Comparison of ENCODE assay signal across 14 cellular contexts in the genomic region with DNA sequence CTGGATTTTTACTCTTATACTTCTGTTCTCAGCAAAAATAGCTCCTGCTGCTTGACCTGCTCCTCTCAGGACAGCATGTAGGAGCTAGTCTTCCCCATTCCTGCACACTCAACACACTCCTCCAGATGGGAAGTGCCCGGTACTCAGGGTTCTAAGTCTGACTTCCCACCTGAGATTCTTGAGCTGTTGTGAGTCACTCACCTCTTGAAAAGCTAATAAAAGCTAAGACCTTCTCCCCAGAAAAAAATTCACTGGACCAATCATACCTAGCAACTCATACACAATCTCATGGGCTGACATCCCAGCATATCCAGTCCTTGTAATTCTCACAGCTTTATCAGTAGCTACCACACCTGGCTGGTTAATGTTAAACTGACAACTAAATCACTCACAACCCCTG. TPM values are rescaled to one million over a fixed set of nuclear protein-coding genes. Genes with fewer than 3 reads are reported as not detected.
DNase-seq lines count a peak whose midpoint lies in the region; ATAC-seq and TF ChIP-seq lines count a peak whose summit lies in the region.
"Had no signal": no experiment of that assay in that cellular context is flagged by ENCODE, and none has a peak within 500 bp of the region (broad histone marks: within the 10 kb centered on the region; RNA-seq: fewer than 3 reads in every experiment).

No MANE protein-coding gene starts in this region.

- WGBS in body of pancreas, 2 donors, result 0 to 13% methylated on average over 1 of the region's 1 CpG

- intact Hi-C loops in Right ventricle myocardium superior (cut with DNase I) (no loop called here), left ventricle myocardium superior (cut with micrococcal nuclease) (no loop called here), body of pancreas (cut with DNase I) (no loop called here), mucosa of descending colon (cut with DNase I, micrococcal nuclease) (no loop called here), upper lobe of right lung (cut with DNase I) (no loop called here), posterior vena cava (cut with DNase I) (no loop called here)

- no peaks in the 10 kb centered on the region for H3K27me3 ChIP-seq in body of pancreas
- no peaks in the 10 kb centered on the region for H3K27me3 ChIP-seq in upper lobe of right lung

- H3K36me3 ChIP-seq in body of pancreas (replicated peaks in 1 of 2; ENCODE audit: insufficient read depth in 1 of 2, low read depth in 2 of 2) (peaks cover 11 to 14% of the 10 kb centered on the region in 2 donors), mucosa of descending colon (ENCODE audit: low read depth) (no peaks in the 10 kb centered on the region), upper lobe of right lung (peaks cover 71% of the 10 kb centered on the region)

- peak in 1 of 7 experiments; percentile 4 for TF ChIP-seq CTCF in body of pancreas (IDR thresholded peaks at IDR 0.05)
- no peak for TF ChIP-seq CTCF in mucosa of descending colon (IDR thresholded peaks at IDR 0.05)
- no peak for TF ChIP-seq CTCF in upper lobe of right lung (IDR thresholded peaks at IDR 0.05)

- H3K4me1 ChIP-seq in body of pancreas (peaks cover 38% of the 10 kb centered on the region), mucosa of descending colon (ENCODE audit: low read depth) (peaks cover 23% of the 10 kb centered on the region), upper lobe of right lung (peaks cover 12% of the 10 kb centered on the region)

- peak overlapping the region; percentile 62 to 83 (median 78) for H3K27ac ChIP-seq in body of pancreas
- H3K27ac ChIP-seq in upper lobe of right lung, result peak overlapping the region; percentile 61
- H3K27ac ChIP-seq: coronary artery, thoracic aorta had no signal

- peak; percentile 41 for ATAC-seq in Right ventricle myocardium superior (ENCODE audit: poor library complexity)
- ATAC-seq in left ventricle myocardium superior, result no peak
- peak; percentile 96 for ATAC-seq in body of pancreas
- ATAC-seq in mucosa of descending colon, result peak; percentile 92
- peak; percentile 97 for ATAC-seq in upper lobe of right lung
- no peak for ATAC-seq in HG03159 (IDR thresholded peaks at IDR 0.05; ENCODE audit: unreplicated experiment)
- ATAC-seq: GM12878, SK-N-SH treated with all-trans-retinoic acid at 6 μM for 48 hours had no signal

- H3K4me3 ChIP-seq in body of pancreas (no peak overlapping the region), mucosa of descending colon (no peak overlapping the region), upper lobe of right lung (no peak overlapping the region)
- H3K4me3 ChIP-seq: coronary artery, GM12878, thoracic aorta had no signal

- DNase-seq in Right ventricle myocardium superior, result no peak
- DNase-seq in left ventricle myocardium superior, result no peak
- DNase-seq in body of pancreas, result peak; percentile 55 to 83 (median 62)
- peak in 2 of 3 donors; percentile 40 to 64 for DNase-seq in mucosa of descending colon
- no peak for DNase-seq in upper lobe of right lung
- DNase-seq in posterior vena cava (ENCODE audit: low spot score), result no peak
- DNase-seq in NCI-H345 (lab: John Stamatoyannopoulos, UW), result no peak
- DNase-seq: activated CD8-positive, alpha-beta memory T cell treated with anti-CD3 and anti-CD28 coated beads, Interleukin-2, amount 50 U/mL, for 48 hours; NCI-H2227 treated with DMSO at 0.1 percent for 48 hours had no signal

- TF ChIP-seq POLR2A in body of pancreas (IDR thresholded peaks at IDR 0.05), result peak in 1 of 3 donors; percentile 35

- H3K9me3 ChIP-seq in body of pancreas (no peaks in the 10 kb centered on the region), mucosa of descending colon (no peaks in the 10 kb centered on the region), upper lobe of right lung (no peaks in the 10 kb centered on the region)
- H3K9me3 ChIP-seq: thoracic aorta had no signal

RNA-seq across cellular contexts. Expression of a gene that starts 53.5 kb away (rescaled TPM):
- total RNA-seq in Right ventricle myocardium superior, result 33.8 TPM
- 33.7 TPM for total RNA-seq in left ventricle myocardium superior
- total RNA-seq in body of pancreas, result 10 to 100 TPM; 44.1 to 57.4 TPM
- 10 to 100 TPM; 49.6 to 60.5 (median 53.8) TPM for total RNA-seq in mucosa of descending colon
- 67.6 TPM for total RNA-seq in upper lobe of right lung
- 10 to 100 TPM; 42.6 to 48.9 TPM for total RNA-seq in posterior vena cava

Comparison
In these comparisons a context has a peak if more than half of its experiments do, and no peak if none do; other contexts are left out.
1. ATAC-seq: peak in Right ventricle myocardium superior (single experiment), body of pancreas (single experiment), mucosa of descending colon (single experiment) and upper lobe of right lung (single experiment); none in left ventricle myocardium superior (single experiment) and HG03159 (single experiment).
2. DNase-seq: peak in body of pancreas (4 of 4) and mucosa of descending colon (2 of 3); none in Right ventricle myocardium superior (single experiment), left ventricle myocardium superior (single experiment), upper lobe of right lung (single experiment), posterior vena cava (single experiment) and NCI-H345 (single experiment).